25 cellular contexts compared by ENCODE assay signal in the genomic region with DNA sequence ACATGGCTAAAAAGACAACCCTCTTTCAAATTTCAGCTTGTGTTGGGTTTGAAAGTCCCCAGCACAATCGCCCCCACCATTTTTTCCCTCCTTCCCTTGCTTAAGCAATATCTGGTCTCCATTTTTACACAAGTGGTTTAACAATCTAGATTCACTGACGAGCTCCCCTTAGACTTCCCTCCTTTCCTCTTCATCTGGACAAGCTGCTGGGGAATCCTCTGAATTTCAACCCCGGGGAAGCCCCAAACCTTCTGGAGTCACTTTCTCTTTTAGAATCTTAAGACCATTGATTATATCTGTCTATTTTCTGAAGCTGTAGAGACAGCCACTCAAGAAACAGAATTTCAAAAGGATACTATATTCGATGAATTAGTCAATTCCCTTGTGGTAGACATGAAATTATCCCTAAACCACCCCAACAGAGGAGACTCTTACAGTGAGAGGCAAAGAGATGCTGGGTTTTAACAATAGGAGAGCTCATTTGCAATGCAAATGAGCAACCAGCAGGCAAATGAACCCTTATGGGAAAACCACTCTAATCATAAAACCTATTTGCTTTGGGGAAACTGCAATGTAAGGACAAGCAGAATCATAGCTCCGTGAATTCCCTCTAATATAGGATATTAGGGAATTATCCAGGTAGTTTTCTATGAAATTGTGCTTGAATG.
A peak's percentile ranks its signal among the peaks of the same experiment; 100 is the strongest.
DNase-seq lines count a peak whose midpoint lies in the region; ATAC-seq and TF ChIP-seq lines count a peak whose summit lies in the region.
"Had no signal": no experiment of that assay in that cellular context is flagged by ENCODE, and none has a peak within 500 bp of the region (broad histone marks: within the 10 kb centered on the region; RNA-seq: fewer than 3 reads in every experiment).

No MANE protein-coding gene starts in this region.

- no peaks in the 10 kb centered on the region for H3K36me3 Mint-ChIP-seq in effector memory CD8-positive, alpha-beta T cell (ENCODE audit: insufficient read depth)
- H3K36me3 Mint-ChIP-seq: immature natural killer cell had no signal

- TF ChIP-seq CTCF in DOHH2 (IDR thresholded peaks at IDR 0.05; ENCODE audit: low read depth, low read length, poor library complexity, severe bottlenecking), result no peak

- H3K27ac ChIP-seq in DOHH2 (ENCODE audit: low read depth, low read length), result no peak overlapping the region
- H3K27ac ChIP-seq in iPS-18a (ENCODE audit: low read length), result no peak overlapping the region
- H3K27ac ChIP-seq: breast epithelium, coronary artery, left ventricle myocardium inferior, psoas muscle had no signal

- no peaks in the 10 kb centered on the region for H3F3A ChIP-seq in DOHH2 (ENCODE audit: control insufficient read depth, insufficient read depth)

- H3K9me2 ChIP-seq in DOHH2 (replicated peaks; ENCODE audit: control insufficient read depth, low read length), result no peaks in the 10 kb centered on the region

- H3K27me3 ChIP-seq in DOHH2 (ENCODE audit: control insufficient read depth, low read length) (peaks cover 8% of the 10 kb centered on the region), iPS-18a (ENCODE audit: control insufficient read depth, insufficient read depth, low read length) (no peaks in the 10 kb centered on the region)
- H3K27me3 ChIP-seq: breast epithelium had no signal

- H3K79me2 ChIP-seq in DOHH2 (ENCODE audit: control insufficient read depth, low read length), result no peaks in the 10 kb centered on the region

- H3K4me3 ChIP-seq in DOHH2 (ENCODE audit: low read length), result no peak overlapping the region
- peak overlapping the region; percentile 2 for H3K4me3 ChIP-seq in iPS-18a (ENCODE audit: low read length)
- H3K4me3 ChIP-seq: breast epithelium, coronary artery, left ventricle myocardium inferior, psoas muscle had no signal

- peak; percentile 98 for DNase-seq in NCI-H526 treated with DMSO at 0.1 percent for 48 hours (lab: John Stamatoyannopoulos, UW)
- DNase-seq in effector memory CD8-positive, alpha-beta T cell, result no peak
- no peak for DNase-seq in HK-2 (ENCODE audit: unreplicated experiment)
- no peak for DNase-seq in dermis blood vessel endothelial cell
- DNase-seq: activated CD4-positive, alpha-beta T cell treated with anti-CD3 and anti-CD28 coated beads, Interleukin-2, amount 10 ng/mL, durations not matched to agents 24 days and 14 days; activated CD8-positive, alpha-beta memory T cell treated with anti-CD3 and anti-CD28 coated beads, Interleukin-2, amount 50 U/mL, for 4 hours; activated effector memory CD4-positive, alpha-beta T cell treated with Interleukin-2 at 50 U/mL for 16 hours; C1 segment of cervical spinal cord; GF-D8; immature natural killer cell; KBM-7; left ventricle myocardium inferior; NCI-H2029 treated with DMSO at 0.1 percent for 48 hours; OCI-M1; psoas muscle; Right ventricle myocardium superior; stimulated activated CD4-positive, alpha-beta T cell treated with anti-CD3 and anti-CD28 coated beads, Interleukin-1b, Interleukin-23, amount 100 ng/mL, for 48 hours; stimulated activated naive CD4-positive, alpha-beta T cell had no signal

- H3K4me2 ChIP-seq in DOHH2 (ENCODE audit: low read length), result peak overlapping the region; percentile 6; the same call in 1 of the 2 replicates

- no peaks in the 10 kb centered on the region for H3K36me3 ChIP-seq in DOHH2 (ENCODE audit: control insufficient read depth, low read length)
- no peaks in the 10 kb centered on the region for H3K36me3 ChIP-seq in iPS-18a (ENCODE audit: control insufficient read depth, low read depth, low read length)
- H3K36me3 ChIP-seq: breast epithelium, left ventricle myocardium inferior had no signal

- H3K9ac ChIP-seq in iPS-18a (ENCODE audit: low read length), result peak overlapping the region; percentile 20

- no peak overlapping the region for H3K4me3 Mint-ChIP-seq in effector memory CD8-positive, alpha-beta T cell
- H3K4me3 Mint-ChIP-seq: activated CD4-positive, alpha-beta T cell treated with anti-CD3 and anti-CD28 coated beads, Interleukin-2, amount 10 ng/mL, durations not matched to agents 24 days and 14 days; immature natural killer cell had no signal

- peaks cover 0 to 4% of the 10 kb centered on the region in 2 donors for H3K4me1 Mint-ChIP-seq in effector memory CD8-positive, alpha-beta T cell (ENCODE audit: low read depth in 2 of 2)
- H3K4me1 Mint-ChIP-seq: immature natural killer cell had no signal

- H3K4me1 ChIP-seq in DOHH2 (ENCODE audit: control insufficient read depth, low read length) (peaks cover 20% of the 10 kb centered on the region), iPS-18a (ENCODE audit: control insufficient read depth, low read depth, low read length) (peaks cover 20% of the 10 kb centered on the region)
- H3K4me1 ChIP-seq: breast epithelium, left ventricle myocardium inferior, psoas muscle had no signal

- H3K9me3 ChIP-seq in DOHH2 (ENCODE audit: control insufficient read depth, insufficient read depth, low read length) (no peaks in the 10 kb centered on the region), iPS-18a (ENCODE audit: control insufficient read depth, low read depth, low read length) (no peaks in the 10 kb centered on the region)
- H3K9me3 ChIP-seq: breast epithelium, left ventricle myocardium inferior, psoas muscle had no signal

- H3K27ac Mint-ChIP-seq in effector memory CD8-positive, alpha-beta T cell, result no peak overlapping the region
- H3K27ac Mint-ChIP-seq: activated CD4-positive, alpha-beta T cell treated with anti-CD3 and anti-CD28 coated beads, Interleukin-2, amount 10 ng/mL, durations not matched to agents 24 days and 14 days; immature natural killer cell had no signal

- H3K27me3 Mint-ChIP-seq in effector memory CD8-positive, alpha-beta T cell, result peaks cover 70 to 85% of the 10 kb centered on the region in 2 donors

- ATAC-seq in HG02759 (IDR thresholded peaks at IDR 0.05; ENCODE audit: unreplicated experiment) (peak; percentile 50), GM19328 (IDR thresholded peaks at IDR 0.05; ENCODE audit: unreplicated experiment) (no peak)
- no peak for ATAC-seq in effector memory CD8-positive, alpha-beta T cell (replicated peaks)
- ATAC-seq: HCT116, psoas muscle had no signal

- no peaks in the 10 kb centered on the region; the same call in 1 of the 2 replicates for H4K20me1 ChIP-seq in DOHH2 (ENCODE audit: control insufficient read depth, insufficient read depth, low read depth, low read length)

- H3K9me3 Mint-ChIP-seq in effector memory CD8-positive, alpha-beta T cell, result no peaks in the 10 kb centered on the region
- H3K9me3 Mint-ChIP-seq: activated CD4-positive, alpha-beta T cell treated with anti-CD3 and anti-CD28 coated beads, Interleukin-2, amount 10 ng/mL, durations not matched to agents 24 days and 14 days; immature natural killer cell had no signal
